Comparison of ENCODE assay signal across 15 cellular contexts in genomic region chr20:53154540-53154939, GRCh38.
DNase-seq lines count a peak whose midpoint lies in the region; ATAC-seq, FAIRE-seq and TF ChIP-seq lines count a peak whose summit lies in the region.
"Had no signal": no experiment of that assay in that cellular context is flagged by ENCODE, and none has a peak within 500 bp of the region (broad histone marks: within the 10 kb centered on the region; RNA-seq: fewer than 3 reads in every experiment).

No MANE protein-coding gene starts in this region.

- POLR2A ChIA-PET in GM12878 (lab: Charles Lee) (interaction anchor here (0.6 kb wide), 1 partner anchor 9 kb away, joined by 3 read pairs; no protein-coding TSS in a partner anchor), HEK293T (lab: Yijun Ruan, JAX) (no interaction called here)

- no peak for TF ChIP-seq RAD21 in GM12878 (IDR thresholded peaks at IDR 0.05; ENCODE audit: insufficient read depth, low read depth, low read length)

- no peak overlapping the region for H2AFZ ChIP-seq in GM12878 (ENCODE audit: control insufficient read depth, low read depth, low read length)

- H3K4me3 ChIP-seq in GM12864 (ENCODE audit: low read depth, low read length), result no peak overlapping the region
- no peak overlapping the region for H3K4me3 ChIP-seq in GM12878
- no peak overlapping the region for H3K4me3 ChIP-seq in lower lobe of right lung
- H3K4me3 ChIP-seq: colonic mucosa had no signal

- H3K4me1 ChIP-seq in GM12878 (ENCODE audit: control insufficient read depth, insufficient read depth, low read length) (peaks cover 10% of the 10 kb centered on the region), lower lobe of right lung (no peaks in the 10 kb centered on the region)
- H3K4me1 ChIP-seq: colonic mucosa had no signal

- CTCF ChIA-PET in GM12878 (lab: Yijun Ruan, JAX), result no interaction called here
- CTCF ChIA-PET in HEK293T (lab: Yijun Ruan, JAX), result interaction anchor here (0.6 kb wide), 1 partner anchor 59 kb away, joined by 3 read pairs; no protein-coding TSS in a partner anchor

- H4K20me1 ChIP-seq in GM12878 (ENCODE audit: control insufficient read depth, insufficient read depth), result no peaks in the 10 kb centered on the region

- DNase-seq in GM12864 (ENCODE audit: low read depth) (peak; percentile 30), GM12878 (ENCODE audit: low read depth, low spot score) (no peak), lower lobe of right lung (no peak), AG08395 (ENCODE audit: low spot score) (no peak), HEK293T (ENCODE audit: extremely low spot score) (no peak)
- DNase-seq: activated gamma-delta T cell treated with Interleukin-2 at 50 U/mL for 16 hours; CD8-positive, alpha-beta T cell; colonic mucosa; MV-4-11; right cardiac atrium; WERI-Rb-1 had no signal

- peak; percentile 75 for FAIRE-seq in GM12878 (lab: Jason Lieb, UNC)
- FAIRE-seq: keratinocyte had no signal

- H3K27ac ChIP-seq in GM12878 (ENCODE audit: control insufficient read depth, insufficient read depth), result no peak overlapping the region
- H3K27ac ChIP-seq in lower lobe of right lung, result no peak overlapping the region
- H3K27ac ChIP-seq: colonic mucosa, WERI-Rb-1 had no signal

- H3K36me3 ChIP-seq in GM12878 (ENCODE audit: control insufficient read depth in 2 of 2, insufficient read depth in 2 of 2, low read length in 1 of 2), result no peaks in the 10 kb centered on the region
- no peaks in the 10 kb centered on the region for H3K36me3 ChIP-seq in lower lobe of right lung
- H3K36me3 ChIP-seq: colonic mucosa, WERI-Rb-1 had no signal

- intact Hi-C loops in GM12878 (cut with micrococcal nuclease; ENCODE audit: unreplicated experiment) (loop anchor here (10.0 kb wide), 1 partner anchor 150 kb away; no protein-coding TSS in a partner anchor), lower lobe of right lung (cut with DNase I) (no loop called here)

- 18% methylated on average over 2 of the region's 2 CpGs for WGBS in GM12878 (ENCODE audit: insufficient coverage, insufficient replicate concordance, low lambda C conversion rate, missing lambda C conversion rate)

- H3K9ac ChIP-seq in GM12878 (ENCODE audit: control insufficient read depth, insufficient read depth, low read length), result no peak overlapping the region

- no peaks in the 10 kb centered on the region for H3K79me2 ChIP-seq in GM12878 (ENCODE audit: control insufficient read depth, insufficient read depth, low read length)

- ATAC-seq in GM19351 (IDR thresholded peaks at IDR 0.05; ENCODE audit: unreplicated experiment), result peak; percentile 62
- peak; percentile 53 for ATAC-seq in HG03469 (IDR thresholded peaks at IDR 0.05; ENCODE audit: unreplicated experiment)
- ATAC-seq in GM12878, result peak; percentile 74
- ATAC-seq in lower lobe of right lung, result no peak
- no peak for ATAC-seq in GM19023 (IDR thresholded peaks at IDR 0.05; ENCODE audit: unreplicated experiment)
- ATAC-seq: CD8-positive, alpha-beta T cell; right cardiac atrium had no signal

- H3K4me2 ChIP-seq in GM12878 (ENCODE audit: control insufficient read depth, insufficient read depth), result peak overlapping the region; percentile 5; the same call in 1 of the 2 replicates

- H3K9me3 ChIP-seq in GM12878 (replicated peaks; ENCODE audit: control insufficient read depth, insufficient read depth, low read length), result peaks cover 2% of the 10 kb centered on the region; the same call in 1 of the 3 replicates
- H3K9me3 ChIP-seq in lower lobe of right lung, result no peaks in the 10 kb centered on the region
- H3K9me3 ChIP-seq: colonic mucosa had no signal

- TF ChIP-seq POLR2A in GM12878 (IDR thresholded peaks at IDR 0.05; ENCODE audit: low read depth, low read length), result no peak

- H3K27me3 ChIP-seq in GM12878 (replicated peaks in 1 of 2; ENCODE audit: control insufficient read depth in 2 of 2, insufficient read depth in 2 of 2, low read length in 1 of 2) (no peaks in the 10 kb centered on the region), lower lobe of right lung (ENCODE audit: low read depth) (no peaks in the 10 kb centered on the region)
- H3K27me3 ChIP-seq: colonic mucosa had no signal

- in situ Hi-C loops in GM12878 (cut with MboI), result no loop called here

- TF ChIP-seq CTCF in GM12864 (IDR thresholded peaks at IDR 0.05; ENCODE audit: low read depth, low read length, missing control alignments) (no peak), GM12878 (IDR thresholded peaks at IDR 0.05 in 2 of 3, conservative IDR thresholded peaks at IDR 0.05 in 1 of 3; ENCODE audit: control insufficient read depth in 2 of 3, extremely low read depth in 1 of 3, insufficient read depth in 1 of 3, low read depth in 3 of 3, low read length in 3 of 3) (no peak), lower lobe of right lung (IDR thresholded peaks at IDR 0.05) (no peak)

- no TSS peak for BruUV-seq in GM12878 (replicated peaks; lab: Mats Ljungman, UMichigan)

- RAD21 ChIA-PET in GM12878 (lab: Charles Lee; ENCODE audit: unreplicated experiment), result interaction anchor here (0.6 to 1.0 kb wide), 2 partner anchors 62 to 65 kb away, joined by 3 read pairs; no protein-coding TSS in a partner anchor

- TF ChIP-seq EP300 in GM12878 (IDR thresholded peaks at IDR 0.05; ENCODE audit: borderline replicate concordance in 1 of 2, control insufficient read depth in 1 of 2, low read depth in 2 of 2, low read length in 2 of 2), result no peak

- SMC1A ChIA-PET in GM12878 (lab: Charles Lee; ENCODE audit: uncharacterized antibody, unreplicated experiment), result interaction anchor here (1.5 kb wide), 1 partner anchor 9 kb away, joined by 4 read pairs; no protein-coding TSS in a partner anchor

TF ChIP-seq in GM12878, 131 proteins besides CTCF, POLR2A, EP300 and RAD21 (continues in another document):
- TF ChIP-seq JUNB (IDR thresholded peaks at IDR 0.05) (peak; percentile 68; the same call in 1 of the 2 replicates), RUNX3 (IDR thresholded peaks at IDR 0.05; ENCODE audit: low read length) (peak; percentile 54; the same call in 1 of the 2 replicates), HCFC1 (IDR thresholded peaks at IDR 0.05; ENCODE audit: low read length) (no peak), TARDBP (IDR thresholded peaks at IDR 0.05; ENCODE audit: borderline replicate concordance) (no peak), BCL11A (IDR thresholded peaks at IDR 0.05; ENCODE audit: low read depth, low read length) (0 out of 2 replicates have a peak, but pooled peaks have one; percentile 27), HSF1 (IDR thresholded peaks at IDR 0.05; ENCODE audit: low read depth, low read length) (no peak), RCOR1 (conservative IDR thresholded peaks at IDR 0.05; ENCODE audit: low read depth, low read length) (no peak), IRF4 (IDR thresholded peaks at IDR 0.05; ENCODE audit: low read depth, low read length) (peak; percentile 51; the same call in 1 of the 2 replicates), ZNF274 (IDR thresholded peaks at IDR 0.05; ENCODE audit: insufficient read depth, insufficient read length) (no peak)

TF ChIP-seq in HEK293T, 16 proteins besides CTCF, POLR2A, EP300 and RAD21:
- no peak for TF ChIP-seq ARNT (IDR thresholded peaks at IDR 0.05)
- TF ChIP-seq SUZ12 (IDR thresholded peaks at IDR 0.05), result no peak
- no peak for TF ChIP-seq FOXK2 (IDR thresholded peaks at IDR 0.05)
- no peak for TF ChIP-seq CTBP1 (IDR thresholded peaks at IDR 0.05; ENCODE audit: borderline replicate concordance)
- no peak for TF ChIP-seq TARDBP (IDR thresholded peaks at IDR 0.05)
- no peak for TF ChIP-seq FOXM1 (IDR thresholded peaks at IDR 0.05; ENCODE audit: borderline replicate concordance)
- no peak for TF ChIP-seq L3MBTL2 (conservative IDR thresholded peaks at IDR 0.05)
- TF ChIP-seq BHLHE40 (IDR thresholded peaks at IDR 0.05; ENCODE audit: borderline replicate concordance), result no peak
- TF ChIP-seq HDGF (IDR thresholded peaks at IDR 0.05; ENCODE audit: borderline replicate concordance), result no peak
- TF ChIP-seq ZNF384 (IDR thresholded peaks at IDR 0.05), result no peak

Comparison
In these comparisons a context has a peak if more than half of its experiments do, and no peak if none do; other contexts are left out.
1. ATAC-seq: peak in GM19351 (single experiment), HG03469 (single experiment) and GM12878 (single experiment); none in lower lobe of right lung (0 of 2) and GM19023 (single experiment).